8 cellular contexts compared by ENCODE assay signal in the genomic region with DNA sequence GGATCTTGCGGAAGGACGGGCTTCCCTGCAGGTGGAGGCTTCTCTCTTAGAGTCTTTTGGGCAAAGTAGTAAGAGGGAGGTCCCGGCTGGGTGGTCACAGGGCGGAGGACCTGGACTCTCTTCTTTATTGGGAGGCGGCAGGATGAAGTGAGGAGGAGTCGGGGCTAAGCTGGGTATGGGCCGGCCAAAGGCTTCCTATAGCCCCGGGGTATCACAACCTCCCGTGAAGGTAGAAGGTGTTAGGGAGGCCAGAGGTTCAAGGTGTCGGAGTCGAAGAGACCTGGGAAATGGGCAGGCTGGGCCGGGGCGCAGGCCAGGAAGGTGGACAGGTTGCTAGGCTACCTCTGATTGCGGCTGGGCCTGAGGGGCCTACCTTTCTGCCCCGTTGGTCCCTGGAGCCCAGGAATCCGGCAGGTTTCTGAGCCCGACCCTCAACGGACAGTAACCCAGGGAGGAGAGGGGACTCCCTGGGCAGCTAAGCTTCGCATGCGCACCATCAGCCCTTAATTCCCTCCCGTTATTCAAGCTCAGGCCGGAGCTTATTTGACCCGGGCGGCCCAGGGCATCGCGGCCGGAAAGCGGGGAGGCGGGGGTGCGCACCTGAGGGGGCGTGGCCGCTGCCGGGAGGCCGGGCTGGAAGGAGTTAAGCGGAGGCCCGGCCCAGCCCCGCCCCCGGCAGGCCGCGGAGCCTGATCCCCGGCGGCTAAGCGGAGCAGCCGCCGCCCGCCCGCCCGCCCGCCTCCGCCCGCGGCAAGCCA. TPM values are rescaled to one million over a fixed set of nuclear protein-coding genes. Genes with fewer than 3 reads are reported as not detected.
DNase-seq lines count a peak whose midpoint lies in the region; ATAC-seq and TF ChIP-seq lines count a peak whose summit lies in the region.

A gene with protein sequence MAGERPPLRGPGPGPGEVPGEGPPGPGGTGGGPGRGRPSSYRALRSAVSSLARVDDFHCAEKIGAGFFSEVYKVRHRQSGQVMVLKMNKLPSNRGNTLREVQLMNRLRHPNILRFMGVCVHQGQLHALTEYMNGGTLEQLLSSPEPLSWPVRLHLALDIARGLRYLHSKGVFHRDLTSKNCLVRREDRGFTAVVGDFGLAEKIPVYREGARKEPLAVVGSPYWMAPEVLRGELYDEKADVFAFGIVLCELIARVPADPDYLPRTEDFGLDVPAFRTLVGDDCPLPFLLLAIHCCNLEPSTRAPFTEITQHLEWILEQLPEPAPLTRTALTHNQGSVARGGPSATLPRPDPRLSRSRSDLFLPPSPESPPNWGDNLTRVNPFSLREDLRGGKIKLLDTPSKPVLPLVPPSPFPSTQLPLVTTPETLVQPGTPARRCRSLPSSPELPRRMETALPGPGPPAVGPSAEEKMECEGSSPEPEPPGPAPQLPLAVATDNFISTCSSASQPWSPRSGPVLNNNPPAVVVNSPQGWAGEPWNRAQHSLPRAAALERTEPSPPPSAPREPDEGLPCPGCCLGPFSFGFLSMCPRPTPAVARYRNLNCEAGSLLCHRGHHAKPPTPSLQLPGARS (plus strand): TSS at position 685 of the 758 bp plus-strand sequence. CDS start 358 bp downstream, outside the sequence.

- peak; percentile 86 for DNase-seq in DMS 273 (lab: John Stamatoyannopoulos, UW; ENCODE audit: unreplicated experiment)
- DNase-seq in DMS 273 treated with DMSO at 0.1 percent for 48 hours (lab: John Stamatoyannopoulos, UW): no peak
- DNase-seq in NCI-H2029 treated with DMSO at 0.1 percent for 48 hours (lab: John Stamatoyannopoulos, UW): peak; percentile 43
- peak; percentile 61 to 78 (median 72) for DNase-seq in activated CD4-positive, CD25-positive, alpha-beta regulatory T cell (lab: John Stamatoyannopoulos, UW)
- peak in 43 of 61 donors; percentile 15 to 83 (median 51) for DNase-seq in caudate nucleus (lab: John Stamatoyannopoulos, UW)
- DNase-seq in iris pigment epithelial cell (ENCODE audit: low read depth): peak; percentile 63
- DNase-seq in spleen: peak; percentile 96

- H3K36me3 ChIP-seq in spleen: peaks cover 0 to 32% (median 23%) of the 10 kb centered on the region in 6 donors

- no peaks in the 10 kb centered on the region for H3K9me3 ChIP-seq in spleen

- H3K4me3 ChIP-seq in spleen: peak within 1 kb of the TSS; percentile 60 to 93 (median 76)

- TF ChIP-seq CTCF in spleen (IDR thresholded peaks at IDR 0.05 in 8 of 11, conservative IDR thresholded peaks at IDR 0.05 in 3 of 11): no peak

- TF ChIP-seq POLR2A in spleen (IDR thresholded peaks at IDR 0.05): no peak

- intact Hi-C loops in spleen (cut with DNase I; ENCODE audit: low total_unique reads): loop anchor here (10.0 kb wide), 2 partner anchors 60 to 130 kb away; partner anchors contain the start of genes ARHGEF39, CREB3 and TLN1

- WGBS in spleen, 5 donors: 0 to 1% (median 1%) methylated on average over 21 to 52 of the region's 52 CpGs

- peaks cover 12 to 60% (median 37%) of the 10 kb centered on the region in 6 donors for H3K4me1 ChIP-seq in spleen

- no peaks in the 10 kb centered on the region for H3K27me3 ChIP-seq in spleen (replicated peaks in 1 of 7)

- peak within 1 kb of the TSS; percentile 94 for H3K27ac ChIP-seq in caudate nucleus (ENCODE audit: low read depth, low read length)
- peak within 1 kb of the TSS; percentile 67 to 96 (median 90) for H3K27ac ChIP-seq in spleen

- peak; percentile 36 for ATAC-seq in HG02884 (IDR thresholded peaks at IDR 0.05; ENCODE audit: unreplicated experiment)

RNA-seq across cellular contexts. Expression of the gene that starts here (rescaled TPM):
- total RNA-seq in spleen: 10 to 100 TPM; 24.8 to 47.1 (median 31.8) TPM
- 10 to 100 TPM; 15.6 to 34.7 (median 22.7) TPM for polyA plus RNA-seq in spleen
